1 cellular context compared by ENCODE assay signal in genomic region chr19:38251564-38252051, GRCh38.
TF ChIP-seq lines count a peak whose summit lies in the region.

No MANE protein-coding gene starts in this region.

TF ChIP-seq in K562, 482 proteins besides CTCF, POLR2A, EP300 and RAD21:
- TF ChIP-seq NFIC (IDR thresholded peaks at IDR 0.05) (no peak), CBX8 (IDR thresholded peaks at IDR 0.05; ENCODE audit: borderline replicate concordance, extremely low read depth, low read depth, low read length, poor library complexity, severe bottlenecking) (no peak), ARNT (IDR thresholded peaks at IDR 0.05) (no peak), TARDBP (IDR thresholded peaks at IDR 0.05) (no peak), FOXJ3 (CRISPR knock-in tag; IDR thresholded peaks at IDR 0.05) (no peak), ZBTB40 (IDR thresholded peaks at IDR 0.05) (no peak), ZBTB40 (CRISPR knock-in tag; IDR thresholded peaks at IDR 0.05) (no peak), POLR2G (IDR thresholded peaks at IDR 0.05; ENCODE audit: low read depth, low read length) (0 out of 2 replicates have a peak, but pooled peaks have one; percentile 7), EZH2 (IDR thresholded peaks at IDR 0.05; ENCODE audit: borderline replicate concordance, low read depth, low read length) (no peak), HDAC1 (IDR thresholded peaks at IDR 0.05) (0 out of 4 replicates have a peak, but pooled peaks of 1 of the 2 experiments have one; percentile 14), ZNF695 (CRISPR knock-in tag; IDR thresholded peaks at IDR 0.05) (no peak), DPF2 (IDR thresholded peaks at IDR 0.05) (peak; percentile 33; the same call in 1 of the 2 replicates), TRIM28 (IDR thresholded peaks at IDR 0.05) (no peak), TFE3 (CRISPR knock-in tag; IDR thresholded peaks at IDR 0.05) (no peak), RBFOX2 (IDR thresholded peaks at IDR 0.05; ENCODE audit: low read depth, low read length) (no peak), PRDM10 (IDR thresholded peaks at IDR 0.05; ENCODE audit: partially characterized antibody) (no peak), ZNF41 (CRISPR knock-in tag; conservative IDR thresholded peaks at IDR 0.05) (no peak), PTRF (tag; IDR thresholded peaks at IDR 0.05) (no peak)
